Comparison of ENCODE assay signal across 18 cellular contexts in genomic region chr12:124642105-124642504, GRCh38.
DNase-seq lines count a peak whose midpoint lies in the region; ATAC-seq and TF ChIP-seq lines count a peak whose summit lies in the region.
"Had no signal": no experiment of that assay in that cellular context is flagged by ENCODE, and none has a peak within 500 bp of the region (broad histone marks: within the 10 kb centered on the region; RNA-seq: fewer than 3 reads in every experiment).

No MANE protein-coding gene starts in this region.

- H2BK20ac ChIP-seq in IMR-90 (ENCODE audit: low read depth, low read length), result no peak overlapping the region

- H3K9me1 ChIP-seq in IMR-90 (ENCODE audit: insufficient read depth, low read length), result no peaks in the 10 kb centered on the region

- WGBS in IMR-90 (ENCODE audit: extremely low coverage in 2 of 2, insufficient read length in 1 of 2), 2 experiments, result no CpG with 5 or more reads among the region's 8 CpGs

- H3K4me3 Mint-ChIP-seq in activated naive CD8-positive, alpha-beta T cell treated with anti-CD3 and anti-CD28 coated beads, Interleukin-2, amount 50 U/mL, for 24 hours, result no peak overlapping the region
- H3K4me3 Mint-ChIP-seq in Caco-2 (ENCODE audit: unreplicated experiment), result no peak overlapping the region
- H3K4me3 Mint-ChIP-seq: CD14-positive monocyte; CD4-positive, alpha-beta memory T cell; CD4-positive, CD25-positive, alpha-beta regulatory T cell; CD8-positive, alpha-beta memory T cell had no signal

- H3K18ac ChIP-seq in IMR-90 (ENCODE audit: low read depth, low read length), result no peak overlapping the region

- H2AK9ac ChIP-seq in IMR-90 (replicated peaks; ENCODE audit: low read depth, low read length, poor library complexity), result no peak overlapping the region

- H2AK5ac ChIP-seq in IMR-90 (ENCODE audit: low read depth, low read length), result no peak overlapping the region

- no peak overlapping the region for H3K23ac ChIP-seq in IMR-90 (ENCODE audit: low read depth, low read length)

- H4K8ac ChIP-seq in IMR-90 (ENCODE audit: low read depth in 2 of 2, low read length in 2 of 2), result no peak overlapping the region

- H3K79me1 ChIP-seq in IMR-90 (ENCODE audit: low read depth in 1 of 2, low read length in 2 of 2), result no peaks in the 10 kb centered on the region

- intact Hi-C loops in IMR-90 (cut with micrococcal nuclease), result no loop called here
- intact Hi-C loops in Caco-2 (cut with micrococcal nuclease; ENCODE audit: unreplicated experiment), result no loop called here

- H2BK15ac ChIP-seq in IMR-90 (ENCODE audit: low read depth, low read length), result no peak overlapping the region

- H3K4ac ChIP-seq in IMR-90 (ENCODE audit: low read depth, low read length), result no peak overlapping the region

- no peaks in the 10 kb centered on the region for H3K27me3 Mint-ChIP-seq in activated naive CD8-positive, alpha-beta T cell treated with anti-CD3 and anti-CD28 coated beads, Interleukin-2, amount 50 U/mL, for 24 hours
- H3K27me3 Mint-ChIP-seq in Caco-2 (ENCODE audit: insufficient read depth, unreplicated experiment), result no peaks in the 10 kb centered on the region
- H3K27me3 Mint-ChIP-seq: CD4-positive, alpha-beta memory T cell had no signal

- TF ChIP-seq RAD21 in IMR-90 (IDR thresholded peaks at IDR 0.05; ENCODE audit: low read length), result no peak

- H3K27ac ChIP-seq in IMR-90 (ENCODE audit: insufficient read depth, low read length) (no peak overlapping the region), SJSA1 (no peak overlapping the region)
- H3K27ac ChIP-seq: BLaER1 had no signal

- TF ChIP-seq POLR2A in IMR-90 (IDR thresholded peaks at IDR 0.05; ENCODE audit: low read depth, low read length), result no peak

- H3K27ac Mint-ChIP-seq in activated naive CD8-positive, alpha-beta T cell treated with anti-CD3 and anti-CD28 coated beads, Interleukin-2, amount 50 U/mL, for 24 hours, result no peak overlapping the region
- no peak overlapping the region for H3K27ac Mint-ChIP-seq in Caco-2 (ENCODE audit: unreplicated experiment)
- H3K27ac Mint-ChIP-seq: CD8-positive, alpha-beta memory T cell had no signal

- TF ChIP-seq CTCF in IMR-90 (conservative IDR thresholded peaks at IDR 0.05; ENCODE audit: low read depth, low read length) (no peak), Caco-2 (IDR thresholded peaks at IDR 0.05; ENCODE audit: insufficient read depth in 1 of 2, low read depth in 1 of 2, low read length in 1 of 2, severe bottlenecking in 1 of 2, unreplicated experiment in 1 of 2) (no peak)

- peak; percentile 27; the same call in 1 of the 2 replicates for ATAC-seq in IMR-90 (ENCODE audit: low read depth)
- no peak for ATAC-seq in activated naive CD8-positive, alpha-beta T cell treated with anti-CD3 and anti-CD28 coated beads, Interleukin-2, amount 50 U/mL, for 24 hours

- peaks cover 15% of the 10 kb centered on the region for H3K4me1 Mint-ChIP-seq in activated naive CD8-positive, alpha-beta T cell treated with anti-CD3 and anti-CD28 coated beads, Interleukin-2, amount 50 U/mL, for 24 hours
- no peaks in the 10 kb centered on the region for H3K4me1 Mint-ChIP-seq in Caco-2 (ENCODE audit: low read depth, unreplicated experiment)

- H3K27me3 ChIP-seq in IMR-90 (ENCODE audit: control insufficient read depth, insufficient read depth, low read length) (0 out of 2 replicates have a peak, but pooled peaks cover 2% of the 10 kb centered on the region), SJSA1 (replicated peaks) (no peaks in the 10 kb centered on the region), Caco-2 (replicated peaks; ENCODE audit: control insufficient read depth, insufficient read depth, low read length) (no peaks in the 10 kb centered on the region)
- H3K27me3 ChIP-seq: BE2C, BLaER1 had no signal

- BruUV-seq in IMR-90 (replicated peaks; lab: Mats Ljungman, UMichigan) (no TSS peak), Caco-2 (replicated peaks; lab: Mats Ljungman, UMichigan) (no TSS peak)

- POLR2A ChIA-PET in IMR-90 (lab: Charles Lee; ENCODE audit: unreplicated experiment) (interaction anchor here (0.6 kb wide), 1 partner anchor 271 kb away, joined by 5 read pairs; no protein-coding TSS in a partner anchor), Caco-2 (lab: Charles Lee) (no interaction called here)

- DNase-seq in IMR-90 (no peak), SJSA1 (ENCODE audit: low read depth in 1 of 2, low spot score in 2 of 2) (peak; percentile 66 to 67), Caco-2 (no peak), glomerular visceral epithelial cell (ENCODE audit: extremely low spot score) (no peak)
- DNase-seq in activated naive CD8-positive, alpha-beta T cell treated with anti-CD3 and anti-CD28 coated beads, Interleukin-2, amount 50 U/mL, for 24 hours, result no peak
- DNase-seq: 8988T; ACHN; BE2C; C1 segment of cervical spinal cord; Calu3; CD4-positive, alpha-beta memory T cell; CD4-positive, CD25-positive, alpha-beta regulatory T cell; CD8-positive, alpha-beta memory T cell; COR-L47; DMS79 treated with DMSO at 0.1 percent for 48 hours; GF-D8 had no signal

- no peaks in the 10 kb centered on the region for H4K20me1 ChIP-seq in IMR-90 (ENCODE audit: insufficient read depth, low read length)
- H4K20me1 ChIP-seq: BLaER1 had no signal

- H4K91ac ChIP-seq in IMR-90 (ENCODE audit: insufficient read depth, low read depth, low read length), result no peak overlapping the region

- H3K36me3 ChIP-seq in IMR-90 (ENCODE audit: control insufficient read depth, insufficient read depth, low read length), result no peaks in the 10 kb centered on the region
- H3K36me3 ChIP-seq in SJSA1, result no peaks in the 10 kb centered on the region
- no peaks in the 10 kb centered on the region for H3K36me3 ChIP-seq in Caco-2 (ENCODE audit: control insufficient read depth, insufficient read depth, low read length)
- H3K36me3 ChIP-seq: BE2C, BLaER1 had no signal

- H2BK120ac ChIP-seq in IMR-90 (ENCODE audit: low read depth, low read length), result no peak overlapping the region

- H3K9ac ChIP-seq in IMR-90 (ENCODE audit: low read depth, low read length), result no peak overlapping the region
- H3K9ac ChIP-seq: BLaER1 had no signal

- dilution Hi-C loops in IMR-90 (cut with HindIII; ENCODE audit: low sequenced_read_pairs, unreplicated experiment), result no loop called here

- no peak overlapping the region for H4K5ac ChIP-seq in IMR-90 (ENCODE audit: low read depth, low read length)

- H3K4me1 ChIP-seq in IMR-90 (ENCODE audit: control insufficient read depth, insufficient read depth, low read length) (no peaks in the 10 kb centered on the region; the same call in 1 of the 2 replicates), SJSA1 (replicated peaks) (peaks cover 25% of the 10 kb centered on the region), Caco-2 (peaks cover 14% of the 10 kb centered on the region)

- H3K4me3 ChIP-seq in IMR-90 (ENCODE audit: insufficient read depth, low read depth, low read length) (no peak overlapping the region), SJSA1 (no peak overlapping the region), Caco-2 (ENCODE audit: low read depth, low read length) (no peak overlapping the region)
- H3K4me3 ChIP-seq: BLaER1 had no signal

- H3K14ac ChIP-seq in IMR-90 (replicated peaks; ENCODE audit: low read depth, low read length), result no peak overlapping the region

- H3K9me3 Mint-ChIP-seq in activated naive CD8-positive, alpha-beta T cell treated with anti-CD3 and anti-CD28 coated beads, Interleukin-2, amount 50 U/mL, for 24 hours, result no peaks in the 10 kb centered on the region
- H3K9me3 Mint-ChIP-seq in Caco-2 (ENCODE audit: unreplicated experiment), result no peaks in the 10 kb centered on the region
- H3K9me3 Mint-ChIP-seq: CD8-positive, alpha-beta memory T cell had no signal

- in situ Hi-C loops in IMR-90 (cut with MboI; ENCODE audit: low sequenced_read_pairs), result no loop called here

- H3K56ac ChIP-seq in IMR-90 (ENCODE audit: extremely low read depth, insufficient read depth, low read length), result no peak overlapping the region

- peaks cover 14% of the 10 kb centered on the region; the same call in 1 of the 2 replicates for H3K9me3 ChIP-seq in IMR-90 (ENCODE audit: control insufficient read depth, insufficient read depth, low read length)
- H3K9me3 ChIP-seq in SJSA1 (replicated peaks), result no peaks in the 10 kb centered on the region
- no peaks in the 10 kb centered on the region for H3K9me3 ChIP-seq in Caco-2
- H3K9me3 ChIP-seq: BE2C, BLaER1 had no signal

- no peak overlapping the region for H2AFZ ChIP-seq in IMR-90 (replicated peaks; ENCODE audit: low read length, poor library complexity)

- no peak overlapping the region for H3K4me2 ChIP-seq in IMR-90 (ENCODE audit: low read depth, low read length)
- H3K4me2 ChIP-seq: BLaER1 had no signal

- no peak overlapping the region for H2BK5ac ChIP-seq in IMR-90 (ENCODE audit: low read depth, low read length, poor library complexity, severe bottlenecking)

- CTCF ChIA-PET in IMR-90 (lab: Yijun Ruan, JAX) (no interaction called here), Caco-2 (lab: Charles Lee) (interaction anchor here (0.6 kb wide), 1 partner anchor 20 kb away, joined by 4 read pairs; no protein-coding TSS in a partner anchor)

- H3K36me3 Mint-ChIP-seq in activated naive CD8-positive, alpha-beta T cell treated with anti-CD3 and anti-CD28 coated beads, Interleukin-2, amount 50 U/mL, for 24 hours (ENCODE audit: low read depth), result no peaks in the 10 kb centered on the region
- no peaks in the 10 kb centered on the region for H3K36me3 Mint-ChIP-seq in Caco-2 (ENCODE audit: insufficient read depth, unreplicated experiment)
- H3K36me3 Mint-ChIP-seq: CD4-positive, alpha-beta memory T cell; CD4-positive, CD25-positive, alpha-beta regulatory T cell; CD8-positive, alpha-beta memory T cell had no signal

TF ChIP-seq in IMR-90, 13 proteins besides CTCF, POLR2A, EP300 and RAD21:
- no peak for TF ChIP-seq MAFK (IDR thresholded peaks at IDR 0.05; ENCODE audit: low read depth, low read length)
- TF ChIP-seq FOS (IDR thresholded peaks at IDR 0.05; ENCODE audit: low read depth, low read length), result no peak
- TF ChIP-seq ELK1 (IDR thresholded peaks at IDR 0.05; ENCODE audit: borderline replicate concordance, low read depth, low read length), result no peak
TF ChIP-seq in IMR-90: peak in this region for 0.

Comparison
In these comparisons a context has a peak if more than half of its experiments do, and no peak if none do; other contexts are left out.
1. DNase-seq: peak in SJSA1 (2 of 2); none in IMR-90 (single experiment), activated naive CD8-positive, alpha-beta T cell treated with anti-CD3 and anti-CD28 coated beads, Interleukin-2, amount 50 U/mL, for 24 hours (single experiment), Caco-2 (0 of 2) and glomerular visceral epithelial cell (single experiment).